Comparison of ENCODE assay signal across 11 cellular contexts in the genomic region with DNA sequence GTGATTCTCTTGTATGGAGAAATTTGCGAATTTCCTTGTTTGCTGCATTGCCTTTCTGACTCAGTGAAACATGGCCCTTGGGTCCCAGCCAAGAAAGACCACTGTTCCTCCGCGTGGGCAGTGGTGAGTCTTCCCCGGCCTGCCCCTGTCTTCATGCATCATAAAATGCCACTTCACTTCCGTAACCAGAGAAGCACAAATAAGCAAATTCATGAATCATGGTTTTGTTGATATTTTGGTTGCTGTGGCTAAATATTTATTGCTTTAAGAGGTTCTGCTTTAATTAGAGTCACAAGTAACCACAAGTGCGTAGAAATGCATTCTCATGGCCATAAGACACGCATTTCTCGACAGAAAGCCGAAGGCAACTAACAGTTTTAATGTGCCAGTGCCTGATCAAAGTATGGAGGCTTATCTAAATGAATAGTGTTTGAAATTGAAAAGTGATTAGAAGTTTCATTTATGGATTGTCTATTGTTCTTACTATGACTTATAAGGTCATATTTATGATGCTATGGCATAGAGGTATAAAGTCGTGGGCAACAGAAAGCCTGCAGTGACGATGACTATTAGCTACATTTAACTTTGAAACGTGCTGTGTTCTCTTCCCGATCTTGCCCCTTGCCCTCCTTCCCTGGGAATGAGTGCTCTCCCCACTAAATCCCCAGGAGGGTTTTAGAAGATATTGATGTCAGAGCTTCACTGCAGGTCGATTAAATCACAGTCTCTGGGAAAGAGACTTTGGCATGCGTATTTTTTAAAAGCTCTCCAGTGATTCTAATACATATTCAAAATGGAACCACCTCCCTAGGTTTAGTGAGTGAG.
DNase-seq lines count a peak whose midpoint lies in the region; ATAC-seq and TF ChIP-seq lines count a peak whose summit lies in the region.
"Had no signal": no experiment of that assay in that cellular context is flagged by ENCODE, and none has a peak within 500 bp of the region (broad histone marks: within the 10 kb centered on the region; RNA-seq: fewer than 3 reads in every experiment).

No MANE protein-coding gene starts in this region.

- no peak overlapping the region for H3K9ac ChIP-seq in subcutaneous abdominal adipose tissue (ENCODE audit: low read length in 5 of 5)

- H3K36me3 Mint-ChIP-seq in activated T-cell treated with anti-CD3 and anti-CD28 coated beads, Interleukin-2, amount 50 U/mL, for 24 hours (ENCODE audit: low read depth): no peaks in the 10 kb centered on the region
- H3K36me3 Mint-ChIP-seq in stimulated activated naive B cell treated with anti-CD40 and anti-IgM and Interleukin-4, amounts not matched to agents 10 μg/mL and 1 μg/mL and 100 μg/mL, for 72 hours: peaks cover 0 to 5% of the 10 kb centered on the region in 2 donors

- H3K36me3 ChIP-seq in Panc1 (ENCODE audit: control insufficient read depth, insufficient read depth, low read length) (no peaks in the 10 kb centered on the region), subcutaneous abdominal adipose tissue (ENCODE audit: control insufficient read depth in 5 of 5, insufficient read depth in 5 of 5, low read length in 5 of 5) (no peaks in the 10 kb centered on the region)

- no peaks in the 10 kb centered on the region for H3K9me3 Mint-ChIP-seq in activated T-cell treated with anti-CD3 and anti-CD28 coated beads, Interleukin-2, amount 50 U/mL, for 24 hours
- no peaks in the 10 kb centered on the region for H3K9me3 Mint-ChIP-seq in stimulated activated naive B cell treated with anti-CD40 and anti-IgM and Interleukin-4, amounts not matched to agents 10 μg/mL and 1 μg/mL and 100 μg/mL, for 72 hours

- H3K4me1 Mint-ChIP-seq in activated T-cell treated with anti-CD3 and anti-CD28 coated beads, Interleukin-2, amount 50 U/mL, for 24 hours (ENCODE audit: low read depth): peaks cover 26% of the 10 kb centered on the region
- no peaks in the 10 kb centered on the region for H3K4me1 Mint-ChIP-seq in stimulated activated naive B cell treated with anti-CD40 and anti-IgM and Interleukin-4, amounts not matched to agents 10 μg/mL and 1 μg/mL and 100 μg/mL, for 72 hours

- no peaks in the 10 kb centered on the region for H3K27me3 ChIP-seq in Panc1 (ENCODE audit: control insufficient read depth, insufficient read depth, low read length)
- no peaks in the 10 kb centered on the region for H3K27me3 ChIP-seq in subcutaneous abdominal adipose tissue (ENCODE audit: control insufficient read depth in 5 of 5, insufficient read depth in 4 of 5, low read length in 5 of 5)

- H3K9me3 ChIP-seq in Panc1 (ENCODE audit: control insufficient read depth, insufficient read depth, low read depth, low read length) (no peaks in the 10 kb centered on the region), subcutaneous abdominal adipose tissue (ENCODE audit: control insufficient read depth in 5 of 5, low read length in 5 of 5) (no peaks in the 10 kb centered on the region)

- TF ChIP-seq CTCF in Panc1 (IDR thresholded peaks at IDR 0.05): no peak
- no peak for TF ChIP-seq CTCF in fibroblast of mammary gland (conservative IDR thresholded peaks at IDR 0.05; ENCODE audit: control insufficient read depth, insufficient read depth, low read depth, low read length)

- CTCF ChIA-PET in Panc1 (lab: Charles Lee): no interaction called here

- H3K4me1 ChIP-seq in Panc1 (ENCODE audit: control insufficient read depth, insufficient read depth, low read length): no peaks in the 10 kb centered on the region
- peaks cover 24 to 79% (median 67%) of the 10 kb centered on the region in 5 donors for H3K4me1 ChIP-seq in subcutaneous abdominal adipose tissue (ENCODE audit: control insufficient read depth in 5 of 5, insufficient read depth in 5 of 5, low read length in 5 of 5)

- H3K4me3 Mint-ChIP-seq in activated T-cell treated with anti-CD3 and anti-CD28 coated beads, Interleukin-2, amount 50 U/mL, for 24 hours: no peak overlapping the region
- H3K4me3 Mint-ChIP-seq in stimulated activated naive B cell treated with anti-CD40 and anti-IgM and Interleukin-4, amounts not matched to agents 10 μg/mL and 1 μg/mL and 100 μg/mL, for 72 hours: no peak overlapping the region

- no peak overlapping the region for H3K4me3 ChIP-seq in Panc1 (ENCODE audit: low read depth in 2 of 2, low read length in 2 of 2)
- H3K4me3 ChIP-seq in fibroblast of mammary gland (ENCODE audit: control insufficient read depth, low read depth, low read length): no peak overlapping the region
- no peak overlapping the region for H3K4me3 ChIP-seq in subcutaneous abdominal adipose tissue (ENCODE audit: low read depth in 1 of 5, low read length in 5 of 5)

- no TSS peak for BruUV-seq in Panc1 (replicated peaks; lab: Mats Ljungman, UMichigan)

- H3K27me3 Mint-ChIP-seq in activated T-cell treated with anti-CD3 and anti-CD28 coated beads, Interleukin-2, amount 50 U/mL, for 24 hours: no peaks in the 10 kb centered on the region
- H3K27me3 Mint-ChIP-seq in stimulated activated naive B cell treated with anti-CD40 and anti-IgM and Interleukin-4, amounts not matched to agents 10 μg/mL and 1 μg/mL and 100 μg/mL, for 72 hours: peaks cover 7 to 20% of the 10 kb centered on the region in 2 donors

- POLR2A ChIA-PET in Panc1 (lab: Charles Lee): no interaction called here

- H3K27ac ChIP-seq in Panc1 (ENCODE audit: low read length) (no peak overlapping the region), subcutaneous abdominal adipose tissue (ENCODE audit: low read depth, low read length) (peak overlapping the region; percentile 96)

- in situ Hi-C loops in Panc1 (cut with HindIII; ENCODE audit: low pct_unique_long_range_greater_than_20kb, low sequenced_read_pairs): no loop called here

- no peak for ATAC-seq in Panc1
- ATAC-seq in stimulated activated naive B cell treated with anti-CD40 and anti-IgM and Interleukin-4, amounts not matched to agents 10 μg/mL and 1 μg/mL and 100 μg/mL, for 72 hours (replicated peaks): no peak

- peak; percentile 27 to 42 for DNase-seq in activated T-cell treated with anti-CD3 and anti-CD28 coated beads, Interleukin-2, amount 50 U/mL, for 48 hours
- DNase-seq in activated T-cell treated with anti-CD3 and anti-CD28 coated beads, Interleukin-2, amount 50 U/mL, for 24 hours: no peak
- peak; percentile 22 for DNase-seq in Panc1 (ENCODE audit: low read depth, low spot score)
- peak; percentile 99 for DNase-seq in fibroblast of mammary gland (ENCODE audit: low read depth)
- DNase-seq in NCI-H2227 (lab: John Stamatoyannopoulos, UW; ENCODE audit: unreplicated experiment): no peak
- DNase-seq in stimulated activated naive B cell treated with anti-CD40 and anti-IgM and Interleukin-4, amounts not matched to agents 10 μg/mL and 1 μg/mL and 100 μg/mL, for 72 hours: no peak
- DNase-seq in NCI-H526 (lab: John Stamatoyannopoulos, UW): no peak
- DNase-seq: DND-41; NCI-H345; stimulated activated CD4-positive, alpha-beta T cell treated with anti-CD3 and anti-CD28 coated beads, Interleukin-2, amount 100 ng/mL, for 24 hours had no signal

- intact Hi-C loops in Panc1 (cut with micrococcal nuclease; ENCODE audit: unreplicated experiment): no loop called here

- H3K27ac Mint-ChIP-seq in activated T-cell treated with anti-CD3 and anti-CD28 coated beads, Interleukin-2, amount 50 U/mL, for 24 hours: no peak overlapping the region
- H3K27ac Mint-ChIP-seq in stimulated activated naive B cell treated with anti-CD40 and anti-IgM and Interleukin-4, amounts not matched to agents 10 μg/mL and 1 μg/mL and 100 μg/mL, for 72 hours: no peak overlapping the region

Comparison
In these comparisons a context has a peak if more than half of its experiments do, and no peak if none do; other contexts are left out.
1. DNase-seq: peak in activated T-cell treated with anti-CD3 and anti-CD28 coated beads, Interleukin-2, amount 50 U/mL, for 48 hours (2 of 2), Panc1 (single experiment) and fibroblast of mammary gland (single experiment); none in activated T-cell treated with anti-CD3 and anti-CD28 coated beads, Interleukin-2, amount 50 U/mL, for 24 hours (single experiment), NCI-H2227 (single experiment), stimulated activated naive B cell treated with anti-CD40 and anti-IgM and Interleukin-4, amounts not matched to agents 10 μg/mL and 1 μg/mL and 100 μg/mL, for 72 hours (single experiment) and NCI-H526 (0 of 2).